4 cellular contexts compared by ENCODE assay signal in the genomic region with DNA sequence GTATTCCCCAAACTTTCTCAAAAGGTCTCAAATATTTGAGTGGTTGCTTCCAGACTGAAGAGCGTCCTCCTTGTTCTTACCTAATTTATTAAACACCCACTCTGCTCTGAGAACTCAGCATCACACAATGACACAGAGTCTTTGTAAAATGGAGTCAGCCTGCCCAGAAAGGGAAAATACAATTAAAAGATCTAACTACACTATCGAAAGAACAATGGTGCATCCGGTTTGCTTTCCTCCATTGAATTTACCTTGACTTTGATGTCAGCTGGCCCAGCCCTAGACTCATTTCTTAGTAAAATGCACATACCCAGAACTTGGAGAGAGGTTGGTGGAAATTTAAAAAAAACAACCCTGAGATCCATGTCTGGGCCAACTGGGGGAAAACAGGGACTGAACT.
"Had no signal": no experiment of that assay in that cellular context is flagged by ENCODE, and none has a peak within 500 bp of the region (broad histone marks: within the 10 kb centered on the region; RNA-seq: fewer than 3 reads in every experiment).

No MANE protein-coding gene starts in this region.

- H3K4me2 ChIP-seq: GM23338 had no signal

- H2AFZ ChIP-seq: GM23338 had no signal

- DNase-seq: H9, HCEC 1CT, IMR-90 had no signal

- H3K4me3 ChIP-seq: GM23338 had no signal

- ATAC-seq: GM23338 had no signal
